Comparison of ENCODE assay signal across 8 cellular contexts in genomic region chr14:31207287-31207745, GRCh38. TPM values are rescaled to one million over a fixed set of nuclear protein-coding genes. Genes with fewer than 3 reads are reported as not detected.
DNase-seq lines count a peak whose midpoint lies in the region; ATAC-seq and TF ChIP-seq lines count a peak whose summit lies in the region.

No MANE protein-coding gene starts in this region.

- peak overlapping the region; percentile 33 for H3K4me2 ChIP-seq in mesendoderm (ENCODE audit: low read length)

- H3K18ac ChIP-seq in mesendoderm (ENCODE audit: low read length) = peak overlapping the region; percentile 93

- TF ChIP-seq POLR2A in uterus (IDR thresholded peaks at IDR 0.05) = no peak

- H3K23ac ChIP-seq in mesendoderm (ENCODE audit: low read length) = no peak overlapping the region

- H3K36me3 ChIP-seq in mesendoderm (ENCODE audit: control insufficient read depth, insufficient read depth, low read length) (no peaks in the 10 kb centered on the region), uterus (no peaks in the 10 kb centered on the region)

- peak overlapping the region; percentile 83 for H2BK5ac ChIP-seq in mesendoderm (ENCODE audit: low read length)

- no peak overlapping the region for H4K5ac ChIP-seq in mesendoderm (ENCODE audit: low read length)

- peak overlapping the region; percentile 97 for H3K56ac ChIP-seq in mesendoderm (ENCODE audit: low read length)

- H3K4me3 ChIP-seq in GM12864 (ENCODE audit: low read depth, low read length) (peak overlapping the region; percentile 79), mesendoderm (ENCODE audit: low read length) (peak overlapping the region; percentile 95), uterus (peak overlapping the region; percentile 67 to 76)

- intact Hi-C loops in uterus (cut with DNase I; ENCODE audit: low total_unique reads) (no loop called here), posterior vena cava (cut with DNase I) (no loop called here)

- no peak for TF ChIP-seq CTCF in GM12864 (IDR thresholded peaks at IDR 0.05; ENCODE audit: low read depth, low read length, missing control alignments)
- TF ChIP-seq CTCF in uterus (IDR thresholded peaks at IDR 0.05) = no peak

- H4K8ac ChIP-seq in mesendoderm (ENCODE audit: low read depth, low read length) = peak overlapping the region; percentile 93

- H3K27ac ChIP-seq in mesendoderm (ENCODE audit: low read depth, low read length) = peak overlapping the region; percentile 93
- peak overlapping the region; percentile 97 to 98 for H3K27ac ChIP-seq in uterus

- peak overlapping the region; percentile 41 for H3K4ac ChIP-seq in mesendoderm (ENCODE audit: low read depth, low read length)

- H3K79me1 ChIP-seq in mesendoderm (ENCODE audit: low read length) = peaks cover 4% of the 10 kb centered on the region

- peak overlapping the region; percentile 97 for H3K9ac ChIP-seq in mesendoderm (ENCODE audit: low read length)

- no peak overlapping the region for H2BK15ac ChIP-seq in mesendoderm (replicated peaks; ENCODE audit: low read depth)

- H2AK5ac ChIP-seq in mesendoderm (ENCODE audit: low read length) = no peak overlapping the region

- H3K4me1 ChIP-seq in mesendoderm (ENCODE audit: control insufficient read depth, low read depth, low read length) = no peaks in the 10 kb centered on the region
- no peaks in the 10 kb centered on the region for H3K4me1 ChIP-seq in uterus

- no peaks in the 10 kb centered on the region for H3K9me3 ChIP-seq in uterus

- H2BK120ac ChIP-seq in mesendoderm (ENCODE audit: low read depth, low read length) = peak overlapping the region; percentile 61

- peaks cover 17% of the 10 kb centered on the region for H3K79me2 ChIP-seq in mesendoderm (ENCODE audit: control insufficient read depth, insufficient read depth, low read length)

- ATAC-seq in GM21825 (IDR thresholded peaks at IDR 0.05; ENCODE audit: unreplicated experiment) = peak; percentile 33

- DNase-seq in GM12864 (ENCODE audit: low read depth) (peak; percentile 55), MV-4-11 (lab: John Stamatoyannopoulos, UW) (peak; percentile 78), cerebellar cortex (ENCODE audit: low spot score) (peak; percentile 74), mesendoderm (no peak), uterus (peak in 1 of 2 donors; percentile 90), GM19240 (ENCODE audit: insufficient read length, low spot score) (no peak), posterior vena cava (ENCODE audit: low spot score) (no peak)

- WGBS in mesendoderm (ENCODE audit: extremely low coverage, insufficient coverage, low lambda C conversion rate) = no CpG with 5 or more reads among the region's 59 CpGs

- H3K27me3 ChIP-seq in mesendoderm (ENCODE audit: insufficient read depth, low read length, poor library complexity) (no peaks in the 10 kb centered on the region), uterus (no peaks in the 10 kb centered on the region)

RNA-seq across cellular contexts. Expression of gene HECTD1, which starts 0.3 kb away (rescaled TPM):
- 41.3 TPM for polyA plus RNA-seq in mesendoderm (2013, experiment 1 of 2)
- polyA plus RNA-seq in mesendoderm (2013, experiment 2 of 2) = 41.1 TPM
- total RNA-seq in uterus (100 to 1,000 TPM in 3 of 4 donors, 10 to 100 TPM in 1; 99.4 to 434 (median 307) TPM), posterior vena cava (100 to 1,000 TPM; 127 to 145 TPM)

Comparison
In these comparisons a context has a peak if more than half of its experiments do, and no peak if none do; other contexts are left out.
1. DNase-seq: peak in GM12864 (single experiment), MV-4-11 (single experiment) and cerebellar cortex (single experiment); none in mesendoderm (single experiment), GM19240 (single experiment) and posterior vena cava (single experiment).
2. Peak in every context shown above with its lines, with median percentiles within 50 percentile points of each other: H3K4me3 ChIP-seq.